Comparison of ENCODE assay signal across 18 cellular contexts in genomic region chr9:138033950-138034349, GRCh38.
DNase-seq lines count a peak whose midpoint lies in the region; ATAC-seq and TF ChIP-seq lines count a peak whose summit lies in the region.
"Had no signal": no experiment of that assay in that cellular context is flagged by ENCODE, and none has a peak within 500 bp of the region (broad histone marks: within the 10 kb centered on the region; RNA-seq: fewer than 3 reads in every experiment).

No MANE protein-coding gene starts in this region.

- H3K27ac Mint-ChIP-seq in activated CD4-positive, alpha-beta T cell treated with anti-CD3 and anti-CD28 coated beads, Interleukin-2, amount 10 ng/mL, durations not matched to agents 7 days and 5 days = no peak overlapping the region
- H3K27ac Mint-ChIP-seq in endodermal cell = peak overlapping the region; percentile 59
- H3K27ac Mint-ChIP-seq: CD8-positive, alpha-beta T cell had no signal

- H3K27me3 ChIP-seq in endodermal cell (ENCODE audit: control insufficient read depth, insufficient read depth, low read length, poor library complexity, severe bottlenecking) = no peaks in the 10 kb centered on the region
- no peaks in the 10 kb centered on the region for H3K27me3 ChIP-seq in testis
- H3K27me3 ChIP-seq: BLaER1 had no signal

- peaks cover 38% of the 10 kb centered on the region for H3K27me3 Mint-ChIP-seq in activated CD4-positive, alpha-beta T cell treated with anti-CD3 and anti-CD28 coated beads, Interleukin-2, amount 10 ng/mL, durations not matched to agents 7 days and 5 days
- no peaks in the 10 kb centered on the region for H3K27me3 Mint-ChIP-seq in endodermal cell (ENCODE audit: insufficient read depth)

- H3K4me1 ChIP-seq in endodermal cell (ENCODE audit: control insufficient read depth, insufficient read depth, low read length) = no peaks in the 10 kb centered on the region
- H3K4me1 ChIP-seq in testis = no peaks in the 10 kb centered on the region
- H3K4me1 ChIP-seq: BLaER1, HAP-1 had no signal

- 71 to 100% methylated on average over 1 to 4 of the region's 4 CpGs for WGBS in endodermal cell (ENCODE audit: insufficient coverage in 1 of 2, insufficient read length in 1 of 2), 2 experiments
- WGBS in testis, 2 donors = 33 to 66% methylated on average over 1 to 4 of the region's 4 CpGs

- H3K36me3 Mint-ChIP-seq in activated CD4-positive, alpha-beta T cell treated with anti-CD3 and anti-CD28 coated beads, Interleukin-2, amount 10 ng/mL, durations not matched to agents 7 days and 5 days (ENCODE audit: low read depth) = no peaks in the 10 kb centered on the region
- peaks cover 26% of the 10 kb centered on the region for H3K36me3 Mint-ChIP-seq in endodermal cell (ENCODE audit: low read depth)
- H3K36me3 Mint-ChIP-seq: CD8-positive, alpha-beta T cell had no signal

- peaks cover 84% of the 10 kb centered on the region for H3K9me3 ChIP-seq in endodermal cell (ENCODE audit: control insufficient read depth, low read length)
- no peaks in the 10 kb centered on the region for H3K9me3 ChIP-seq in testis
- H3K9me3 ChIP-seq: HAP-1 had no signal

- intact Hi-C loops in testis (cut with DNase I; ENCODE audit: low total_unique reads) = no loop called here

- CTCF ChIA-PET in activated CD4-positive, alpha-beta T cell treated with anti-CD3 and anti-CD28 coated beads, Interleukin-2, amount 10 ng/mL, durations not matched to agents 7 days and 5 days (lab: Charles Lee) = interaction anchor here (1.1 kb wide), 1 partner anchor 131 kb away, joined by 3 read pairs; no protein-coding TSS in a partner anchor

- H3K36me3 ChIP-seq in endodermal cell (ENCODE audit: control insufficient read depth, insufficient read depth, low read length) (no peaks in the 10 kb centered on the region), testis (ENCODE audit: low read depth, missing control alignments) (no peaks in the 10 kb centered on the region)
- H3K36me3 ChIP-seq: BLaER1, HAP-1 had no signal

- TF ChIP-seq CTCF in endodermal cell (conservative IDR thresholded peaks at IDR 0.05) (peak; percentile 32), testis (IDR thresholded peaks at IDR 0.05) (no peak)

- H3K4me3 ChIP-seq in endodermal cell (ENCODE audit: low read length) (no peak overlapping the region), testis (no peak overlapping the region)
- H3K4me3 ChIP-seq: BLaER1, GM23248, HAP-1 had no signal

- no peak for ATAC-seq in HG02759 (IDR thresholded peaks at IDR 0.05; ENCODE audit: unreplicated experiment)
- ATAC-seq: CD8-positive, alpha-beta T cell had no signal

- H3K27ac ChIP-seq in endodermal cell (ENCODE audit: low read depth, low read length) = no peak overlapping the region
- H3K27ac ChIP-seq in testis = no peak overlapping the region
- H3K27ac ChIP-seq: BLaER1, GM23248, HL-60 had no signal

- POLR2A ChIA-PET in activated CD4-positive, alpha-beta T cell treated with anti-CD3 and anti-CD28 coated beads, Interleukin-2, amount 10 ng/mL, durations not matched to agents 7 days and 5 days (lab: Charles Lee) = no interaction called here

- peak; percentile 3 for DNase-seq in activated CD4-positive, alpha-beta T cell treated with anti-CD3 and anti-CD28 coated beads, Interleukin-2, amount 10 ng/mL, durations not matched to agents 7 days and 5 days
- no peak for DNase-seq in activated CD4-positive, alpha-beta T cell treated with anti-CD3 and anti-CD28 coated beads, Interleukin-2, amount 50 U/mL, for 1 hour
- DNase-seq in endodermal cell (peak; percentile 59), testis (peak; percentile 7), SW 1271 (lab: John Stamatoyannopoulos, UW) (no peak), GDM1 (lab: John Stamatoyannopoulos, UW) (no peak)
- DNase-seq: 8988T, Calu3, DMS 273 treated with DMSO at 0.1 percent for 48 hours, DMS53, DND-41, EL, GM23248 had no signal

- no peaks in the 10 kb centered on the region for H3K9me3 Mint-ChIP-seq in activated CD4-positive, alpha-beta T cell treated with anti-CD3 and anti-CD28 coated beads, Interleukin-2, amount 10 ng/mL, durations not matched to agents 7 days and 5 days
- H3K9me3 Mint-ChIP-seq in endodermal cell = peaks cover 17% of the 10 kb centered on the region

- TF ChIP-seq POLR2A in testis (IDR thresholded peaks at IDR 0.05) = no peak

- no peaks in the 10 kb centered on the region for H3K4me1 Mint-ChIP-seq in activated CD4-positive, alpha-beta T cell treated with anti-CD3 and anti-CD28 coated beads, Interleukin-2, amount 10 ng/mL, durations not matched to agents 7 days and 5 days
- peaks cover 4% of the 10 kb centered on the region for H3K4me1 Mint-ChIP-seq in endodermal cell

- H3K4me3 Mint-ChIP-seq in activated CD4-positive, alpha-beta T cell treated with anti-CD3 and anti-CD28 coated beads, Interleukin-2, amount 10 ng/mL, durations not matched to agents 7 days and 5 days = no peak overlapping the region
- H3K4me3 Mint-ChIP-seq in endodermal cell = no peak overlapping the region
- H3K4me3 Mint-ChIP-seq: CD8-positive, alpha-beta T cell had no signal

- H3K9ac ChIP-seq in endodermal cell (ENCODE audit: extremely low read depth, low read length, poor library complexity, severe bottlenecking) = no peak overlapping the region
- H3K9ac ChIP-seq: BLaER1, GM23248 had no signal

Comparison
In these comparisons a context has a peak if more than half of its experiments do, and no peak if none do; other contexts are left out.
1. DNase-seq: peak in activated CD4-positive, alpha-beta T cell treated with anti-CD3 and anti-CD28 coated beads, Interleukin-2, amount 10 ng/mL, durations not matched to agents 7 days and 5 days (single experiment), endodermal cell (single experiment) and testis (single experiment); none in activated CD4-positive, alpha-beta T cell treated with anti-CD3 and anti-CD28 coated beads, Interleukin-2, amount 50 U/mL, for 1 hour (single experiment), SW 1271 (0 of 2) and GDM1 (single experiment).